Comparison of ENCODE assay signal across 18 cellular contexts in genomic region chr2:159982842-159983785, GRCh38.
DNase-seq lines count a peak whose midpoint lies in the region; ATAC-seq and TF ChIP-seq lines count a peak whose summit lies in the region.
"Had no signal": no experiment of that assay in that cellular context is flagged by ENCODE, and none has a peak within 500 bp of the region (broad histone marks: within the 10 kb centered on the region; RNA-seq: fewer than 3 reads in every experiment).

No MANE protein-coding gene starts in this region.

- peak overlapping the region; percentile 65; the same call in 1 of the 2 replicates for H3K27ac Mint-ChIP-seq in WTC11
- H3K27ac Mint-ChIP-seq: activated CD8-positive, alpha-beta T cell treated with anti-CD3 and anti-CD28 coated beads for 36 hours; activated naive CD8-positive, alpha-beta T cell treated with anti-CD3 and anti-CD28 coated beads for 36 hours had no signal

- DNase-seq in COLO829 (ENCODE audit: low spot score) (peak; percentile 7), WTC11 (ENCODE audit: low spot score) (no peak), fibroblast of gingiva (ENCODE audit: low read depth) (peak; percentile 56), osteoblast (ENCODE audit: insufficient read length, low spot score, missing footprints) (peak; percentile 53), NCI-H2029 (lab: John Stamatoyannopoulos, UW) (no peak), cortex of kidney (lab: John Stamatoyannopoulos, UW) (no peak), H4 (ENCODE audit: low spot score) (no peak)
- DNase-seq: activated CD8-positive, alpha-beta T cell treated with anti-CD3 and anti-CD28 coated beads for 36 hours; activated naive CD8-positive, alpha-beta T cell treated with anti-CD3 and anti-CD28 coated beads for 36 hours; Calu3; cerebellar nuclear complex; GDM1; kidney; NCI-H146; NCI-H510A treated with DMSO at 0.1 percent for 48 hours; stimulated activated CD4-positive, alpha-beta T cell treated with anti-CD3 and anti-CD28 coated beads, Interleukin-2, amount 100 ng/mL, for 48 hours had no signal

- no peaks in the 10 kb centered on the region for H3K27me3 ChIP-seq in osteoblast (ENCODE audit: insufficient read depth, low read length)
- H3K27me3 ChIP-seq: heart left ventricle had no signal

- H3K9me3 Mint-ChIP-seq in WTC11: no peaks in the 10 kb centered on the region
- H3K9me3 Mint-ChIP-seq: activated CD8-positive, alpha-beta T cell treated with anti-CD3 and anti-CD28 coated beads for 36 hours; activated naive CD8-positive, alpha-beta T cell treated with anti-CD3 and anti-CD28 coated beads for 36 hours had no signal

- peak overlapping the region; percentile 7 for H3K4me2 ChIP-seq in osteoblast (ENCODE audit: insufficient read depth, low read length)

- no peak overlapping the region for H3K4me3 Mint-ChIP-seq in WTC11
- H3K4me3 Mint-ChIP-seq: activated CD8-positive, alpha-beta T cell treated with anti-CD3 and anti-CD28 coated beads for 36 hours; activated naive CD8-positive, alpha-beta T cell treated with anti-CD3 and anti-CD28 coated beads for 36 hours had no signal

- no peaks in the 10 kb centered on the region for H3K9me3 ChIP-seq in osteoblast (ENCODE audit: low read depth, low read length)

- POLR2A ChIA-PET in WTC11 (lab: Charles Lee): no interaction called here

- peaks cover 18% of the 10 kb centered on the region for H3K4me1 ChIP-seq in osteoblast (ENCODE audit: insufficient read depth, low read length)

- H3K27me3 Mint-ChIP-seq in WTC11 (ENCODE audit: low read depth): no peaks in the 10 kb centered on the region

- H3K4me1 Mint-ChIP-seq in WTC11: peaks cover 15% of the 10 kb centered on the region
- H3K4me1 Mint-ChIP-seq: activated naive CD8-positive, alpha-beta T cell treated with anti-CD3 and anti-CD28 coated beads for 36 hours had no signal

- H3K36me3 Mint-ChIP-seq in WTC11: no peaks in the 10 kb centered on the region
- H3K36me3 Mint-ChIP-seq: activated naive CD8-positive, alpha-beta T cell treated with anti-CD3 and anti-CD28 coated beads for 36 hours had no signal

- ATAC-seq in WTC11 (no peak), HG02840 (IDR thresholded peaks at IDR 0.05; ENCODE audit: low FRiP score, unreplicated experiment) (no peak)
- ATAC-seq: activated CD8-positive, alpha-beta T cell treated with anti-CD3 and anti-CD28 coated beads for 36 hours had no signal

- no peaks in the 10 kb centered on the region for H3K36me3 ChIP-seq in osteoblast (ENCODE audit: insufficient read depth, low read length)

- peak overlapping the region; percentile 15 for H3K27ac ChIP-seq in osteoblast (ENCODE audit: low read depth, low read length)

- TF ChIP-seq CTCF in WTC11 (IDR thresholded peaks at IDR 0.05) (no peak), osteoblast (IDR thresholded peaks at IDR 0.05; ENCODE audit: extremely low read depth, low read depth, low read length) (no peak)

- H2AFZ ChIP-seq in osteoblast (ENCODE audit: low read length): no peak overlapping the region

- CTCF ChIA-PET in WTC11 (lab: Charles Lee): interaction anchor here (1.0 kb wide), 1 partner anchor 15 kb away, joined by 4 read pairs; no protein-coding TSS in a partner anchor

- H3K79me2 ChIP-seq in osteoblast (ENCODE audit: insufficient read depth, low read length): no peaks in the 10 kb centered on the region

- H3K4me3 ChIP-seq in osteoblast (ENCODE audit: insufficient read depth, low read length): no peak overlapping the region
- H3K4me3 ChIP-seq: heart left ventricle had no signal

- no peaks in the 10 kb centered on the region for H4K20me1 ChIP-seq in osteoblast (ENCODE audit: insufficient read depth, low read length)

TF ChIP-seq in WTC11, 78 proteins besides CTCF, POLR2A, EP300 and RAD21 (continues in another document):
- TF ChIP-seq ARID4B (CRISPR knock-in tag; IDR thresholded peaks at IDR 0.05; ENCODE audit: borderline replicate concordance) (no peak), ZNF396 (CRISPR knock-in tag; IDR thresholded peaks at IDR 0.05; ENCODE audit: borderline replicate concordance) (no peak), MYBL2 (CRISPR knock-in tag; IDR thresholded peaks at IDR 0.05) (no peak), ATF2 (CRISPR knock-in tag; IDR thresholded peaks at IDR 0.05; ENCODE audit: borderline replicate concordance, low read depth) (no peak), IRF1 (CRISPR knock-in tag; IDR thresholded peaks at IDR 0.05) (no peak), FOXP4 (CRISPR knock-in tag; IDR thresholded peaks at IDR 0.05) (no peak), GRHL2 (CRISPR knock-in tag; IDR thresholded peaks at IDR 0.05; ENCODE audit: insufficient replicate concordance, severe bottlenecking) (no peak), EMX1 (CRISPR knock-in tag; IDR thresholded peaks at IDR 0.05) (no peak), ZNF317 (CRISPR knock-in tag; IDR thresholded peaks at IDR 0.05; ENCODE audit: borderline replicate concordance, low read depth) (no peak), ATF1 (CRISPR knock-in tag; IDR thresholded peaks at IDR 0.05) (no peak), NR1H2 (CRISPR knock-in tag; IDR thresholded peaks at IDR 0.05) (no peak), PRRX2 (CRISPR knock-in tag; IDR thresholded peaks at IDR 0.05) (no peak), TEAD4 (CRISPR knock-in tag; IDR thresholded peaks at IDR 0.05) (no peak), NFYB (CRISPR knock-in tag; conservative IDR thresholded peaks at IDR 0.05; ENCODE audit: low read depth) (no peak), GTF2I (CRISPR knock-in tag; conservative IDR thresholded peaks at IDR 0.05) (no peak), ZNF671 (CRISPR knock-in tag; IDR thresholded peaks at IDR 0.05) (no peak)

Comparison
In these comparisons a context has a peak if more than half of its experiments do, and no peak if none do; other contexts are left out.
1. DNase-seq: peak in COLO829 (single experiment), fibroblast of gingiva (single experiment) and osteoblast (single experiment); none in WTC11 (single experiment), NCI-H2029 (single experiment), cortex of kidney (single experiment) and H4 (single experiment).